ENCODE assay signal across 12 cellular contexts in the genomic region with DNA sequence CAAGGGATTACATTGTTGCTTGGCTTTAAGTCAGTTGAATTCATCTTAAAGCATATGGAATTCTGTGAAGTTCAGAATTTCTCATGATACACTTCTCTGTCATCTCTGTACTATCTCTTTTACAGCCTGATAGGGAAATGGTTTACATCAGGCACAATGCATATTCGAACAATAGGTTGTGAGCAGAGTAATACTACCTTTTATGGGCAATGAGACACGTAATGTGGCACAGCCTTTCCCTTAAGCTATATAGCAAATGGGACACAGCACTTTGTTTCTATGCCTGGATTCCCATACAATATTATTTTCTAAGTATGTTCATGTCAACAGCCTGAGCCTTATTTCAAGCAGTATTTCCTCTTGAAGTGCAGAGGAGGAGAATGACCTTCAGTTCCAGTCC.
"Had no signal": no experiment of that assay in that cellular context is flagged by ENCODE, and none has a peak within 500 bp of the region (broad histone marks: within the 10 kb centered on the region; RNA-seq: fewer than 3 reads in every experiment).

No MANE protein-coding gene starts in this region.

- H3K27me3 ChIP-seq: body of pancreas, hepatocyte, right lobe of liver, vagina had no signal

- H3K4me1 ChIP-seq: body of pancreas, right lobe of liver had no signal

- H3K27ac ChIP-seq: body of pancreas, hepatocyte, right lobe of liver, vagina had no signal

- H3K9me3 ChIP-seq: body of pancreas, right lobe of liver, vagina had no signal

- DNase-seq: activated effector memory CD4-positive, alpha-beta T cell treated with Interleukin-2 at 50 U/mL for 16 hours; activated T-cell treated with anti-CD3 and anti-CD28 coated beads, Interleukin-2, amount 50 U/mL, for 1 hour; body of pancreas; natural killer cell; nucleus accumbens; right lobe of liver; stimulated activated CD4-positive, alpha-beta T cell treated with anti-CD3 and anti-CD28 coated beads, Interleukin-12 subunit alpha, Interleukin-12 subunit beta, amount 100 ng/mL, for 4 hours; stimulated activated naive CD8-positive, alpha-beta T cell treated with anti-CD3 and anti-CD28 coated beads, Interleukin-15, Interleukin-2, amounts not matched to agents 100 U/mL and 50 U/mL, for 24 hours; T-helper 2 cell had no signal

- H3K79me2 ChIP-seq: hepatocyte had no signal

- H3K36me3 ChIP-seq: right lobe of liver, vagina had no signal

- H2AFZ ChIP-seq: hepatocyte had no signal

- H3K4me3 ChIP-seq: body of pancreas, hepatocyte, lung, right lobe of liver, vagina had no signal

- ATAC-seq: body of pancreas; natural killer cell; right lobe of liver; stimulated activated naive CD8-positive, alpha-beta T cell treated with anti-CD3 and anti-CD28 coated beads, Interleukin-15, Interleukin-2, amounts not matched to agents 100 U/mL and 50 U/mL, for 24 hours had no signal

- H3K4me2 ChIP-seq: hepatocyte had no signal
